ENCODE assay signal across 8 cellular contexts in genomic region chr9:126805546-126806262, GRCh38. TPM values are rescaled to one million over a fixed set of nuclear protein-coding genes. Genes with fewer than 3 reads are reported as not detected.
DNase-seq lines count a peak whose midpoint lies in the region; ATAC-seq, FAIRE-seq and TF ChIP-seq lines count a peak whose summit lies in the region.

No MANE protein-coding gene starts in this region.

- peak overlapping the region; percentile 80 to 95 (median 87) for H3K4me3 ChIP-seq in esophagus squamous epithelium
- H3K4me3 ChIP-seq in neuron (ENCODE audit: low read length): peak overlapping the region; percentile 78
- peak overlapping the region; percentile 91 for H3K4me3 ChIP-seq in thoracic aorta

- H3K36me3 ChIP-seq in esophagus squamous epithelium (peaks cover 0 to 21% (median 9%) of the 10 kb centered on the region in 3 donors), neuron (ENCODE audit: insufficient read depth, low read length) (peaks cover 15% of the 10 kb centered on the region), thoracic aorta (peaks cover 4% of the 10 kb centered on the region)

- peak overlapping the region; percentile 96 to 98 (median 96) for H3K27ac ChIP-seq in esophagus squamous epithelium
- peak overlapping the region; percentile 25 to 75 for H3K27ac ChIP-seq in thoracic aorta

- ATAC-seq in thoracic aorta (ENCODE audit: insufficient number of reproducible peaks, low FRiP score, low read depth): no peak

- H3K4me1 ChIP-seq in esophagus squamous epithelium: peaks cover 7 to 60% (median 15%) of the 10 kb centered on the region in 3 donors
- peaks cover 18% of the 10 kb centered on the region for H3K4me1 ChIP-seq in neuron (ENCODE audit: insufficient read depth, low read length)
- H3K4me1 ChIP-seq in thoracic aorta (ENCODE audit: control insufficient read depth in 1 of 2, low read depth in 2 of 2): peaks cover 24 to 33% of the 10 kb centered on the region in 2 donors

- H3K9me3 ChIP-seq in esophagus squamous epithelium (no peaks in the 10 kb centered on the region), neuron (ENCODE audit: low read length) (no peaks in the 10 kb centered on the region), thoracic aorta (no peaks in the 10 kb centered on the region)

- H3K9me3 Mint-ChIP-seq in HFFc6: no peaks in the 10 kb centered on the region

- DNase-seq in GM12892 (ENCODE audit: insufficient read length): peak; percentile 47
- peak; percentile 63 for DNase-seq in HFFc6
- DNase-seq in NCI-H2171 treated with DMSO at 0.1 percent for 48 hours (lab: John Stamatoyannopoulos, UW): peak; percentile 14
- peak; percentile 79 for DNase-seq in activated CD8-positive, alpha-beta memory T cell treated with anti-CD3 and anti-CD28 coated beads, Interleukin-2, amount 50 U/mL, for 4 hours
- DNase-seq in esophagus squamous epithelium (lab: John Stamatoyannopoulos, UW): no peak
- DNase-seq in thoracic aorta (ENCODE audit: low spot score): peak; percentile 32
- DNase-seq in NCI-H1092 treated with DMSO at 0.1 percent for 48 hours (lab: John Stamatoyannopoulos, UW): no peak

- TF ChIP-seq CTCF in HFFc6 (IDR thresholded peaks at IDR 0.05): no peak
- no peak for TF ChIP-seq CTCF in esophagus squamous epithelium (IDR thresholded peaks at IDR 0.05)
- no peak for TF ChIP-seq CTCF in thoracic aorta (IDR thresholded peaks at IDR 0.05)

- H2AFZ ChIP-seq in neuron (ENCODE audit: low read depth, low read length): peak overlapping the region; percentile 63

- intact Hi-C loops in esophagus squamous epithelium (cut with DNase I): no loop called here

- H3K4me1 Mint-ChIP-seq in HFFc6 (ENCODE audit: low read depth): peaks cover 38% of the 10 kb centered on the region

- TF ChIP-seq POLR2A in GM12892 (IDR thresholded peaks at IDR 0.05; ENCODE audit: low read depth, low read length) (no peak; the same call in 1 of the 2 replicates), esophagus squamous epithelium (IDR thresholded peaks at IDR 0.05) (peak in 1 of 4 donors; percentile 16)

- peaks cover 12% of the 10 kb centered on the region for H3K36me3 Mint-ChIP-seq in HFFc6 (ENCODE audit: low read depth)

- peak; percentile 92 for FAIRE-seq in GM12892 (lab: Jason Lieb, UNC)

- peak overlapping the region; percentile 96 for H3K4me3 Mint-ChIP-seq in HFFc6

- H3K27me3 Mint-ChIP-seq in HFFc6 (ENCODE audit: insufficient read depth): peaks cover 4% of the 10 kb centered on the region

- H3K27me3 ChIP-seq in esophagus squamous epithelium (no peaks in the 10 kb centered on the region), neuron (ENCODE audit: insufficient read depth, low read length) (no peaks in the 10 kb centered on the region), thoracic aorta (replicated peaks; ENCODE audit: insufficient read depth) (no peaks in the 10 kb centered on the region)

- 6 to 13% methylated on average over 6 to 8 of the region's 8 CpGs for WGBS in esophagus squamous epithelium, 2 donors

- H3K27ac Mint-ChIP-seq in HFFc6: peak overlapping the region; percentile 95

RNA-seq across cellular contexts. Expression of gene ZBTB43, which starts 0.9 kb away (rescaled TPM):
- 8.5 TPM for polyA plus RNA-seq in GM12892 (2012; ENCODE audit: missing spikeins)
- total RNA-seq in HFFc6 (2021; fragmentation: NEBNext Ultra II Directional; extraction: Animal tissue kit (Norgen Biotek cat#: 25700)): 10 to 100 TPM in 5 of 6 experiments, 1 to 10 TPM in 1; 9.2 to 15.9 (median 13.6) TPM
- 10 to 100 TPM in 3 of 4 donors, 1 to 10 TPM in 1; 9.9 to 14.3 (median 12.9) TPM for total RNA-seq in esophagus squamous epithelium
- 10 to 100 TPM; 12.5 to 17.0 TPM for total RNA-seq in thoracic aorta

RNA-seq across cellular contexts. Expression of gene ZBTB34, which starts 54.7 kb away (rescaled TPM):
- polyA plus RNA-seq in GM12892 (2012; ENCODE audit: missing spikeins): 3.3 TPM
- 1 to 10 TPM; 3.1 to 4.0 (median 3.7) TPM for total RNA-seq in HFFc6 (2021; fragmentation: NEBNext Ultra II Directional; extraction: Animal tissue kit (Norgen Biotek cat#: 25700))
- total RNA-seq in esophagus squamous epithelium (1 to 10 TPM; 4.0 to 8.2 (median 4.5) TPM), thoracic aorta (10 to 100 TPM in 1 of 2 donors, 1 to 10 TPM in 1; 9.9 to 16.6 TPM)

Comparison
In these comparisons a context has a peak if more than half of its experiments do, and no peak if none do; other contexts are left out.
1. DNase-seq: peak in GM12892 (single experiment), HFFc6 (single experiment), NCI-H2171 treated with DMSO at 0.1 percent for 48 hours (single experiment), activated CD8-positive, alpha-beta memory T cell treated with anti-CD3 and anti-CD28 coated beads, Interleukin-2, amount 50 U/mL, for 4 hours (single experiment) and thoracic aorta (single experiment); none in esophagus squamous epithelium (single experiment) and NCI-H1092 treated with DMSO at 0.1 percent for 48 hours (single experiment).
2. Peak in every context shown above with its lines, with median percentiles within 50 percentile points of each other: H3K4me3 ChIP-seq.